1 cellular context compared by ENCODE assay signal in genomic region chr6:156912431-156912830, GRCh38.
TF ChIP-seq lines count a peak whose summit lies in the region.

No MANE protein-coding gene starts in this region.

TF ChIP-seq in SK-N-SH, 30 proteins besides CTCF, POLR2A, EP300 and RAD21 (continued from another document):
- TF ChIP-seq ZBTB33 (IDR thresholded peaks at IDR 0.05; ENCODE audit: borderline replicate concordance, low read depth) (no peak), FOXJ3 (CRISPR knock-in tag; IDR thresholded peaks at IDR 0.05) (no peak), GABPA (IDR thresholded peaks at IDR 0.05; ENCODE audit: low read depth) (no peak), USF2 (IDR thresholded peaks at IDR 0.05; ENCODE audit: borderline replicate concordance, low read depth, low read length) (no peak), SMC3 (IDR thresholded peaks at IDR 0.05; ENCODE audit: low read depth, low read length) (no peak), NRF1 (IDR thresholded peaks at IDR 0.05; ENCODE audit: low read depth, low read length) (no peak), MAX (IDR thresholded peaks at IDR 0.05; ENCODE audit: low read depth) (no peak)
